18 cellular contexts compared by ENCODE assay signal in genomic region chr1:8285103-8285502, GRCh38.
"Had no signal": no experiment of that assay in that cellular context is flagged by ENCODE, and none has a peak within 500 bp of the region (broad histone marks: within the 10 kb centered on the region; RNA-seq: fewer than 3 reads in every experiment).

No MANE protein-coding gene starts in this region.

- H3K36me3 ChIP-seq: left ventricle myocardium inferior, neutrophil, pancreas, spleen, tibial artery had no signal

- FAIRE-seq: frontal cortex, kidney, pancreas, TTC549, urothelium cell line had no signal

- H3K27ac ChIP-seq: left ventricle myocardium inferior, neutrophil, pancreas, spleen, tibial artery had no signal

- ATAC-seq: natural killer cell treated with Interleukin-12 subunit alpha and Interleukin-12 subunit beta and Interleukin-15 and Interleukin-18, amount 100 ng/mL, for 72 hours; pancreas; sciatic nerve had no signal

- H3K9me3 Mint-ChIP-seq: natural killer cell treated with Interleukin-12 subunit alpha and Interleukin-12 subunit beta and Interleukin-15 and Interleukin-18, amount 100 ng/mL, for 72 hours; T-helper 2 cell treated with Interferon-gamma antibody and Interleukin-4, amounts not matched to agents 5 μg/mL and 100 μg/mL, for 36 hours had no signal

- H3K4me3 Mint-ChIP-seq: activated naive CD8-positive, alpha-beta T cell; memory B cell; natural killer cell treated with Interleukin-12 subunit alpha and Interleukin-12 subunit beta and Interleukin-15 and Interleukin-18, amount 100 ng/mL, for 72 hours; T-helper 2 cell treated with Interferon-gamma antibody and Interleukin-4, amounts not matched to agents 5 μg/mL and 100 μg/mL, for 36 hours had no signal

- H3K27me3 ChIP-seq: pancreas, tibial artery had no signal

- H3K4me1 ChIP-seq: left ventricle myocardium inferior, pancreas had no signal

- DNase-seq: activated CD4-positive, alpha-beta T cell treated with anti-CD3 and anti-CD28 coated beads, Interleukin-2, amount 50 U/mL, for 48 hours; erythroblast; kidney; left ventricle myocardium inferior; pancreas; spleen; stimulated activated naive CD4-positive, alpha-beta T cell treated with Interleukin-2 at 50 U/mL for 16 hours; substantia nigra; tibial artery had no signal

- H3K9me3 ChIP-seq: left ventricle myocardium inferior, neutrophil, pancreas, spleen, tibial artery had no signal

- H3K27ac Mint-ChIP-seq: activated naive CD8-positive, alpha-beta T cell; memory B cell; natural killer cell treated with Interleukin-12 subunit alpha and Interleukin-12 subunit beta and Interleukin-15 and Interleukin-18, amount 100 ng/mL, for 72 hours; T-helper 2 cell treated with Interferon-gamma antibody and Interleukin-4, amounts not matched to agents 5 μg/mL and 100 μg/mL, for 36 hours had no signal

- H3K4me3 ChIP-seq: left ventricle myocardium inferior, pancreas, spleen, tibial artery had no signal

- H3K36me3 Mint-ChIP-seq: activated naive CD8-positive, alpha-beta T cell; memory B cell; natural killer cell treated with Interleukin-12 subunit alpha and Interleukin-12 subunit beta and Interleukin-15 and Interleukin-18, amount 100 ng/mL, for 72 hours had no signal
